In genomic region chr15:68852466-68852865, GRCh38 we compare ENCODE assay signal across 11 cellular contexts. TPM values are rescaled to one million over a fixed set of nuclear protein-coding genes. Genes with fewer than 3 reads are reported as not detected.
A peak's percentile ranks its signal among the peaks of the same experiment; 100 is the strongest.
DNase-seq lines count a peak whose midpoint lies in the region; ATAC-seq and TF ChIP-seq lines count a peak whose summit lies in the region.
"Had no signal": no experiment of that assay in that cellular context is flagged by ENCODE, and none has a peak within 500 bp of the region (broad histone marks: within the 10 kb centered on the region; RNA-seq: fewer than 3 reads in every experiment).

No MANE protein-coding gene starts in this region.

- no peak for TF ChIP-seq POLR2A in heart left ventricle (IDR thresholded peaks at IDR 0.05)
- no peak for TF ChIP-seq POLR2A in lower leg skin (IDR thresholded peaks at IDR 0.05)

- 85% methylated on average over 7 of the region's 7 CpGs for WGBS in right cardiac atrium
- 88 to 93% (median 91%) methylated on average over 7 of the region's 7 CpGs for WGBS in heart left ventricle, 4 donors
- WGBS in lower leg skin, 2 donors: 88 to 89% methylated on average over 7 of the region's 7 CpGs

- no peaks in the 10 kb centered on the region for H3K27me3 ChIP-seq in right cardiac atrium (ENCODE audit: control insufficient read depth, insufficient read depth)
- H3K27me3 ChIP-seq in heart left ventricle: no peaks in the 10 kb centered on the region
- H3K27me3 ChIP-seq in Karpas-422 (ENCODE audit: low read length): 0 out of 2 replicates have a peak, but pooled peaks cover 2% of the 10 kb centered on the region

- no peaks in the 10 kb centered on the region for H3K4me1 ChIP-seq in right cardiac atrium (ENCODE audit: control insufficient read depth, insufficient read depth, low read length)
- no peaks in the 10 kb centered on the region for H3K4me1 ChIP-seq in heart left ventricle
- H3K4me1 ChIP-seq in Karpas-422 (ENCODE audit: low read length): peaks cover 41% of the 10 kb centered on the region

- no peaks in the 10 kb centered on the region for H3K79me2 ChIP-seq in Karpas-422 (ENCODE audit: low read length)

- H4K20me1 ChIP-seq in Karpas-422 (ENCODE audit: insufficient read depth, low read depth, low read length): no peaks in the 10 kb centered on the region

- H3K9me2 ChIP-seq in Karpas-422 (replicated peaks; ENCODE audit: insufficient read depth, low read length): no peaks in the 10 kb centered on the region

- intact Hi-C loops in right cardiac atrium (cut with DNase I) (no loop called here), heart left ventricle (cut with DNase I) (no loop called here), lower leg skin (cut with DNase I; ENCODE audit: low total_unique reads) (no loop called here)

- H3K9ac ChIP-seq in Karpas-422 (ENCODE audit: low read length): no peak overlapping the region
- H3K9ac ChIP-seq: GM23248 had no signal

- TF ChIP-seq CTCF in heart left ventricle (IDR thresholded peaks at IDR 0.05) (no peak), lower leg skin (IDR thresholded peaks at IDR 0.05) (no peak)

- DNase-seq in right cardiac atrium (peak in 2 of 3 donors; percentile 34 to 50), heart left ventricle (no peak), Karpas-422 (no peak), left kidney (ENCODE audit: low read depth, low spot score) (peak; percentile 62), NCI-H748 (lab: John Stamatoyannopoulos, UW; ENCODE audit: unreplicated experiment) (no peak), lower leg skin (ENCODE audit: low spot score in 2 of 2) (no peak), GDM1 (lab: John Stamatoyannopoulos, UW) (no peak)
- DNase-seq: C1 segment of cervical spinal cord; CD4-positive, alpha-beta T cell; DND-41; GM23248 had no signal

- H3K27ac ChIP-seq in right cardiac atrium (ENCODE audit: low read length) (no peak overlapping the region), heart left ventricle (no peak overlapping the region), Karpas-422 (ENCODE audit: low read length) (no peak overlapping the region)
- H3K27ac ChIP-seq: GM23248 had no signal

- H3K4me3 ChIP-seq in right cardiac atrium (ENCODE audit: low read length) (no peak overlapping the region), heart left ventricle (no peak overlapping the region), Karpas-422 (ENCODE audit: low read length) (no peak overlapping the region), lower leg skin (ENCODE audit: low read depth, poor library complexity, severe bottlenecking) (no peak overlapping the region)
- H3K4me3 ChIP-seq: GM23248 had no signal

- H3K4me2 ChIP-seq in Karpas-422 (ENCODE audit: low read depth, low read length, poor library complexity, severe bottlenecking): peak overlapping the region; percentile 56

- no peak for ATAC-seq in right cardiac atrium
- ATAC-seq in heart left ventricle: no peak

- H3K9me3 ChIP-seq in right cardiac atrium (ENCODE audit: control insufficient read depth, low read length) (no peaks in the 10 kb centered on the region), heart left ventricle (peaks cover 0 to 17% (median 8%) of the 10 kb centered on the region in 12 donors), Karpas-422 (ENCODE audit: low read length) (peaks cover 8% of the 10 kb centered on the region)

- no peak overlapping the region for H2AFZ ChIP-seq in Karpas-422 (ENCODE audit: low read length)
- H2AFZ ChIP-seq: GM23248 had no signal

- H3K36me3 ChIP-seq in heart left ventricle (no peaks in the 10 kb centered on the region), Karpas-422 (ENCODE audit: insufficient read depth, low read length) (no peaks in the 10 kb centered on the region)

RNA-seq across cellular contexts. Expression of gene ANP32A, which starts 31.8 kb away (rescaled TPM):
- total RNA-seq in right cardiac atrium (100 to 1,000 TPM; 104 to 145 (median 122) TPM), heart left ventricle (100 to 1,000 TPM in 8 of 9 donors, 10 to 100 TPM in 1; 55.7 to 202 (median 142) TPM), lower leg skin (10 to 100 TPM; 22.1 to 45.9 (median 35.3) TPM)
- polyA plus RNA-seq in right cardiac atrium (103 TPM), heart left ventricle (100 to 1,000 TPM; 134 to 195 TPM)
- total RNA-seq in Karpas-422 (2014; rRNA removed; shearing (Covaris generic); ENCODE audit: low replicate concordance): 99.5 and 184 TPM in 2 replicates

Comparison
In these comparisons a context has a peak if more than half of its experiments do, and no peak if none do; other contexts are left out.
1. DNase-seq: peak in right cardiac atrium (2 of 3) and left kidney (single experiment); none in heart left ventricle (0 of 5), Karpas-422 (single experiment), NCI-H748 (single experiment), lower leg skin (0 of 2) and GDM1 (single experiment).